2 cellular contexts compared by ENCODE assay signal in genomic region chr5:54996476-54996875, GRCh38.
TF ChIP-seq lines count a peak whose summit lies in the region.

No MANE protein-coding gene starts in this region.

TF ChIP-seq in SK-N-SH treated with all-trans-retinoic acid at 6 μM for 48 hours, 23 proteins besides CTCF, POLR2A, EP300 and RAD21:
- TF ChIP-seq BACH2 (CRISPR knock-in tag; IDR thresholded peaks at IDR 0.05; ENCODE audit: borderline replicate concordance) (no peak), PPARA (CRISPR knock-in tag; IDR thresholded peaks at IDR 0.05; ENCODE audit: borderline replicate concordance) (no peak), ISL1 (CRISPR knock-in tag; IDR thresholded peaks at IDR 0.05) (no peak), ZFP30 (CRISPR knock-in tag; IDR thresholded peaks at IDR 0.05) (no peak), ZNF70 (CRISPR knock-in tag; IDR thresholded peaks at IDR 0.05) (no peak)

TF ChIP-seq in endothelial cell of umbilical vein, 7 proteins besides CTCF, POLR2A, EP300 and RAD21:
- TF ChIP-seq GATA2 (IDR thresholded peaks at IDR 0.05; ENCODE audit: insufficient read depth, insufficient read length, low read depth, low read length), result no peak
- peak; percentile 12 for TF ChIP-seq FOS (IDR thresholded peaks at IDR 0.05; ENCODE audit: borderline replicate concordance, insufficient read depth, low read length)
- TF ChIP-seq JUN (IDR thresholded peaks at IDR 0.05; ENCODE audit: borderline replicate concordance, insufficient read depth, insufficient read length, low read depth), result peak; percentile 54
